ENCODE assay signal across 21 cellular contexts in the genomic region with DNA sequence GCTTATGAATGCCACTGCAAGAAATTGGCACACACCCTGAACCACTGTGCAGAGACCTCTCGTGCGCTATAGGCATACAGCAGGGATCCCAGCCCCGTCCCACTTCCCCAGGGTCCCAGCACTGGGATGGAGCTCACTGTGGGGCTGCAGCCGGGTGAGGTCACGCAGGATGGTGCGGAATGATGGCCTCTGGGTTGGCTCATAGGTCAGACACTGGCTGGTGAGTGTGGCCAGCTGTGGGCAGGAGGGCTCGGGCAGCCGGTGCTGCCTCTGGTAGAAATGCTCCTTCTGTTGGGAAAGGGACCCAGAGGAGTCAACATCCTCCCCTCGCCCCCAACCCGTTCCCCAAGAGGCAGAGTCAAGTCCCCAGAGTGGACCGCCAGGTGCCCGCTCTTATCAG.
"Had no signal": no experiment of that assay in that cellular context is flagged by ENCODE, and none has a peak within 500 bp of the region (broad histone marks: within the 10 kb centered on the region; RNA-seq: fewer than 3 reads in every experiment).

No MANE protein-coding gene starts in this region.

- H3K27ac ChIP-seq: esophagus squamous epithelium, psoas muscle, sigmoid colon, thoracic aorta, tibial nerve, upper lobe of left lung had no signal

- ATAC-seq: effector memory CD8-positive, alpha-beta T cell; left lobe of liver; naive thymus-derived CD4-positive, alpha-beta T cell; psoas muscle; right cardiac atrium; stimulated activated naive B cell treated with anti-CD40 and anti-IgM and Interleukin-4, amounts not matched to agents 10 μg/mL and 1 μg/mL and 100 μg/mL, for 72 hours had no signal

- H3K9me3 Mint-ChIP-seq: effector memory CD8-positive, alpha-beta T cell; memory B cell; mesothelial cell of epicardium; naive thymus-derived CD4-positive, alpha-beta T cell; stimulated activated naive B cell treated with anti-CD40 and anti-IgM and Interleukin-4, amounts not matched to agents 10 μg/mL and 1 μg/mL and 100 μg/mL, for 72 hours; stimulated activated naive CD8-positive, alpha-beta T cell treated with anti-CD3 and anti-CD28 coated beads, Interleukin-15, Interleukin-2, amounts not matched to agents 100 ng/mL and 50 ng/mL, for 24 hours had no signal

- DNase-seq: cortex of kidney; effector memory CD8-positive, alpha-beta T cell; erythroblast; esophagus squamous epithelium; foreskin melanocyte; glutamatergic neuron; naive thymus-derived CD4-positive, alpha-beta T cell; psoas muscle; right cardiac atrium; sigmoid colon; stimulated activated CD4-positive, alpha-beta T cell treated with anti-CD3 and anti-CD28 coated beads, Interleukin-2, amount 100 ng/mL, for 24 hours; stimulated activated CD4-positive, alpha-beta T cell treated with anti-CD3 and anti-CD28 coated beads, Interleukin-4, amount 100 ng/mL, for 24 hours; stimulated activated naive B cell treated with anti-CD40 and anti-IgM and Interleukin-4, amounts not matched to agents 10 μg/mL and 1 μg/mL and 100 μg/mL, for 72 hours had no signal

- H3K4me1 ChIP-seq: psoas muscle, sigmoid colon, upper lobe of left lung had no signal

- H3K4me3 ChIP-seq: esophagus squamous epithelium, lung, psoas muscle, sigmoid colon, thoracic aorta, tibial nerve, upper lobe of left lung had no signal

- H3K9me3 ChIP-seq: esophagus squamous epithelium, psoas muscle, sigmoid colon, thoracic aorta, tibial nerve, upper lobe of left lung had no signal

- H3K27ac Mint-ChIP-seq: effector memory CD8-positive, alpha-beta T cell; memory B cell; mesothelial cell of epicardium; stimulated activated naive B cell treated with anti-CD40 and anti-IgM and Interleukin-4, amounts not matched to agents 10 μg/mL and 1 μg/mL and 100 μg/mL, for 72 hours; stimulated activated naive CD8-positive, alpha-beta T cell treated with anti-CD3 and anti-CD28 coated beads, Interleukin-15, Interleukin-2, amounts not matched to agents 100 ng/mL and 50 ng/mL, for 24 hours had no signal

- H3K4me3 Mint-ChIP-seq: effector memory CD8-positive, alpha-beta T cell; memory B cell; mesothelial cell of epicardium; naive thymus-derived CD4-positive, alpha-beta T cell; stimulated activated naive B cell treated with anti-CD40 and anti-IgM and Interleukin-4, amounts not matched to agents 10 μg/mL and 1 μg/mL and 100 μg/mL, for 72 hours; stimulated activated naive CD8-positive, alpha-beta T cell treated with anti-CD3 and anti-CD28 coated beads, Interleukin-15, Interleukin-2, amounts not matched to agents 100 ng/mL and 50 ng/mL, for 24 hours had no signal

- H3K27me3 Mint-ChIP-seq: effector memory CD8-positive, alpha-beta T cell; memory B cell; naive thymus-derived CD4-positive, alpha-beta T cell; stimulated activated naive B cell treated with anti-CD40 and anti-IgM and Interleukin-4, amounts not matched to agents 10 μg/mL and 1 μg/mL and 100 μg/mL, for 72 hours; stimulated activated naive CD8-positive, alpha-beta T cell treated with anti-CD3 and anti-CD28 coated beads, Interleukin-15, Interleukin-2, amounts not matched to agents 100 ng/mL and 50 ng/mL, for 24 hours had no signal

- H3K27me3 ChIP-seq: esophagus squamous epithelium, sigmoid colon, tibial nerve, upper lobe of left lung had no signal
